In the genomic region with DNA sequence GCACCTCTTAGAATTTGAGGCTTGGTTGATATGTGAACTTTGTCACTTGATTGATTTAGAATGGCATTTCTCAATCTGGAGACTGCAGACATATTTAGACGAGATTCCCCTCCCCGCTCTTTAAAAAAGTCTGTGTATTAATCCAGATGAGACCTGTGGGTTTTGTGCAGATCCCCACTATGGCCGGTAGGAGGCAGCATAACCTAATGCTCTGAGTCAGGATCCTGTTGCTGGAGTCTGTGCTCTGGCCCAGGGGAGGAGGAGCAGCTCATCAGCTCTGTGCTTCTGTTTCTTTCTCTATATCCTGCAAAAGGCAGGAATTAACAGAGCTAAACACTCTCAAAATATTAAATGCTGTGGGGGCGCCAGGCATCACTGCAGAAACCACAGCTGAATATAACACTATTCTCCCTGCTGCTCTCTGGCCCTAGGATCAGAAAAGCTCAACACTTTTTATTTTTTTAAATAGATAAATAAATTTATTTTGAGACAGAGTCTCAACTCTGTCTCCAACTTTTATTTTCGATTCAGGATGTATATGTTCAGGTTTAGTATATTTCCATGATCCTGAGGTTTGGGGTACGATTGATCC, we compare ENCODE assay signal across 8 cellular contexts. TPM values are rescaled to one million over a fixed set of nuclear protein-coding genes. Genes with fewer than 3 reads are reported as not detected.
DNase-seq lines count a peak whose midpoint lies in the region; ATAC-seq, FAIRE-seq and TF ChIP-seq lines count a peak whose summit lies in the region.

No MANE protein-coding gene starts in this region.

- no peak overlapping the region for H3K4me3 Mint-ChIP-seq in Calu3 (ENCODE audit: low read depth, unreplicated experiment)

- H3K36me3 Mint-ChIP-seq in Calu3 (ENCODE audit: insufficient read depth, unreplicated experiment) = no peaks in the 10 kb centered on the region

- DNase-seq in Calu3 = peak; percentile 76
- DNase-seq in LHCN-M2 (ENCODE audit: low read depth) = peak; percentile 84
- DNase-seq in RCC 7860 (ENCODE audit: low spot score) = peak; percentile 70
- DNase-seq in activated T-helper 1 cell treated with Interleukin-2 at 50 U/mL for 16 hours (ENCODE audit: low read depth) = peak; percentile 35
- peak; percentile 75 for DNase-seq in fibroblast of the conjunctiva (ENCODE audit: low read depth)
- DNase-seq in non-pigmented ciliary epithelial cell (ENCODE audit: low read depth) = peak; percentile 60
- DNase-seq in urothelium cell line (ENCODE audit: low spot score) = peak; percentile 88

- peak; percentile 83 for TF ChIP-seq CTCF in Calu3 (IDR thresholded peaks at IDR 0.05; ENCODE audit: unreplicated experiment)

- CTCF ChIA-PET in Calu3 (lab: Charles Lee) = interaction anchor here (0.8 to 3.1 kb wide), 11 partner anchors 12 to 215 kb away, joined by 3 to 36 read pairs (median 4); a partner anchor contains a TSS

- ATAC-seq in GM21390 (IDR thresholded peaks at IDR 0.05; ENCODE audit: unreplicated experiment) = peak; percentile 87

- H3K9me3 Mint-ChIP-seq in Calu3 (ENCODE audit: low read depth, unreplicated experiment) = no peaks in the 10 kb centered on the region

- BruUV-seq in Calu3 (replicated peaks; lab: Mats Ljungman, UMichigan) = no TSS peak

- FAIRE-seq in RCC 7860 (lab: Jason Lieb, UNC) = peak; percentile 66
- FAIRE-seq in urothelium cell line (lab: Jason Lieb, UNC) = no peak

- H3K27ac Mint-ChIP-seq in Calu3 (ENCODE audit: unreplicated experiment) = no peak overlapping the region

- intact Hi-C loops in Calu3 (cut with micrococcal nuclease; ENCODE audit: unreplicated experiment) = loop anchor here (1.0 to 10.0 kb wide), 5 partner anchors 68 to 403 kb away; a partner anchor contains a TSS

- peaks cover 17% of the 10 kb centered on the region for H3K27me3 Mint-ChIP-seq in Calu3 (ENCODE audit: unreplicated experiment)

- H3K4me1 Mint-ChIP-seq in Calu3 (ENCODE audit: low read depth, unreplicated experiment) = no peaks in the 10 kb centered on the region

RNA-seq across cellular contexts. Expression of a gene that starts 23.9 kb away (rescaled TPM):
- total RNA-seq in Calu3 (2022) (50.1 and 61.8 TPM in 2 replicates), LHCN-M2 (2014; rRNA removed) (53.5 and 60.7 TPM in 2 replicates)
- polyA plus RNA-seq in LHCN-M2 (2012) = 50.1 TPM

Comparison
In these comparisons a context has a peak if more than half of its experiments do, and no peak if none do; other contexts are left out.
1. Peak in every context shown above with its lines: DNase-seq and ATAC-seq.
2. DNase-seq: peak in every context shown above with its lines; median percentile 88 in urothelium cell line; 84 in LHCN-M2; 76 in Calu3; 75 in fibroblast of the conjunctiva; 70 in RCC 7860; 60 in non-pigmented ciliary epithelial cell; 35 in activated T-helper 1 cell treated with Interleukin-2 at 50 U/mL for 16 hours.